In the genomic region with DNA sequence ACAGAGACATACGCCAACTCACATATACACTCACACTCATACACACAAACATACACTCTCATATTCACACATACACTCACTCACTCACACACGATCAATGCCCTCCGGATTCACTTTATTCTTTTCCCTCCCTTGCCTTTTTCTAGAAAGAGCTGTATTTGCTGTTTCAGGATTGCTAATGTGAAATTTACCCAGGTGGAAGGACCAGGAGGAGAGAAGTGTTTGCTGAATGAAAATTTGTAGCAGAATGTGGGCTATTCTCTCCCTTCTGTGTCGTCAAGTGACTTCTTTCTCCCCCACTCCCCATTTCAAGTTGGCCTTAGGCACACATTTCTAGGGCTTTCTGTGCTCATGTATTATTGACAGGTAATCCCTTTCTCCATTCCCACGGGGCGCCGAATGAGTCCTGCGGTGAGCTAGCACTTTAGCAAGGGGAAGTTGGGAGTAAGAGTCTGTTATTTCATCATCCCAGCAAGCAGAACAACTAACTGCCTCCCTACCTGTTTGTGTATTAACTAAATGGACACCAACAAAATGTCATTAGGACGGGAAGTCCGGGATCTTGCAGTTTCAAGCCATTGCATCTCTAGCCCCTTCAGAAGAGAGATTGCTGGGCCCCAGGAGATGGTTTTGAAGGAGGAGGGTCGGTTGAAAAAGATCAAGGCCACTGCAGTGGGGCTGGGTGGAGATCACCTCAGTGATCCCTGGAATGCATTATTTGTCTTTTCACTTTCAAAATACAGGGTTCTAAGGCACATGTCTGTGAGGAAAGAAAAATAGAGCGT, we compare ENCODE assay signal across 1 cellular context.
TF ChIP-seq lines count a peak whose summit lies in the region.

No MANE protein-coding gene starts in this region.

TF ChIP-seq in K562, 482 proteins besides CTCF, POLR2A, EP300 and RAD21 (continued from another document and continues in another):
- no peak for TF ChIP-seq ZBTB7A (IDR thresholded peaks at IDR 0.05; ENCODE audit: borderline replicate concordance, control insufficient read depth, low read depth, low read length)
- TF ChIP-seq, protein P1, sequence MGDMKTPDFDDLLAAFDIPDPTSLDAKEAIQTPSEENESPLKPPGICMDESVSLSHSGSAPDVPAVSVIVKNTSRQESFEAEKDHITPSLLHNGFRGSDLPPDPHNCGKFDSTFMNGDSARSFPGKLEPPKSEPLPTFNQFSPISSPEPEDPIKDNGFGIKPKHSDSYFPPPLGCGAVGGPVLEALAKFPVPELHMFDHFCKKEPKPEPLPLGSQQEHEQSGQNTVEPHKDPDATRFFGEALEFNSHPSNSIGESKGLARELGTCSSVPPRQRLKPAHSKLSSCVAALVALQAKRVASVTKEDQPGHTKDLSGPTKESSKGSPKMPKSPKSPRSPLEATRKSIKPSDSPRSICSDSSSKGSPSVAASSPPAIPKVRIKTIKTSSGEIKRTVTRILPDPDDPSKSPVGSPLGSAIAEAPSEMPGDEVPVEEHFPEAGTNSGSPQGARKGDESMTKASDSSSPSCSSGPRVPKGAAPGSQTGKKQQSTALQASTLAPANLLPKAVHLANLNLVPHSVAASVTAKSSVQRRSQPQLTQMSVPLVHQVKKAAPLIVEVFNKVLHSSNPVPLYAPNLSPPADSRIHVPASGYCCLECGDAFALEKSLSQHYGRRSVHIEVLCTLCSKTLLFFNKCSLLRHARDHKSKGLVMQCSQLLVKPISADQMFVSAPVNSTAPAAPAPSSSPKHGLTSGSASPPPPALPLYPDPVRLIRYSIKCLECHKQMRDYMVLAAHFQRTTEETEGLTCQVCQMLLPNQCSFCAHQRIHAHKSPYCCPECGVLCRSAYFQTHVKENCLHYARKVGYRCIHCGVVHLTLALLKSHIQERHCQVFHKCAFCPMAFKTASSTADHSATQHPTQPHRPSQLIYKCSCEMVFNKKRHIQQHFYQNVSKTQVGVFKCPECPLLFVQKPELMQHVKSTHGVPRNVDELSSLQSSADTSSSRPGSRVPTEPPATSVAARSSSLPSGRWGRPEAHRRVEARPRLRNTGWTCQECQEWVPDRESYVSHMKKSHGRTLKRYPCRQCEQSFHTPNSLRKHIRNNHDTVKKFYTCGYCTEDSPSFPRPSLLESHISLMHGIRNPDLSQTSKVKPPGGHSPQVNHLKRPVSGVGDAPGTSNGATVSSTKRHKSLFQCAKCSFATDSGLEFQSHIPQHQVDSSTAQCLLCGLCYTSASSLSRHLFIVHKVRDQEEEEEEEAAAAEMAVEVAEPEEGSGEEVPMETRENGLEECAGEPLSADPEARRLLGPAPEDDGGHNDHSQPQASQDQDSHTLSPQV (IDR thresholded peaks at IDR 0.05) = no peak
- no peak for TF ChIP-seq SIRT6 (IDR thresholded peaks at IDR 0.05; ENCODE audit: low read depth, low read length)
- TF ChIP-seq, protein P2, sequence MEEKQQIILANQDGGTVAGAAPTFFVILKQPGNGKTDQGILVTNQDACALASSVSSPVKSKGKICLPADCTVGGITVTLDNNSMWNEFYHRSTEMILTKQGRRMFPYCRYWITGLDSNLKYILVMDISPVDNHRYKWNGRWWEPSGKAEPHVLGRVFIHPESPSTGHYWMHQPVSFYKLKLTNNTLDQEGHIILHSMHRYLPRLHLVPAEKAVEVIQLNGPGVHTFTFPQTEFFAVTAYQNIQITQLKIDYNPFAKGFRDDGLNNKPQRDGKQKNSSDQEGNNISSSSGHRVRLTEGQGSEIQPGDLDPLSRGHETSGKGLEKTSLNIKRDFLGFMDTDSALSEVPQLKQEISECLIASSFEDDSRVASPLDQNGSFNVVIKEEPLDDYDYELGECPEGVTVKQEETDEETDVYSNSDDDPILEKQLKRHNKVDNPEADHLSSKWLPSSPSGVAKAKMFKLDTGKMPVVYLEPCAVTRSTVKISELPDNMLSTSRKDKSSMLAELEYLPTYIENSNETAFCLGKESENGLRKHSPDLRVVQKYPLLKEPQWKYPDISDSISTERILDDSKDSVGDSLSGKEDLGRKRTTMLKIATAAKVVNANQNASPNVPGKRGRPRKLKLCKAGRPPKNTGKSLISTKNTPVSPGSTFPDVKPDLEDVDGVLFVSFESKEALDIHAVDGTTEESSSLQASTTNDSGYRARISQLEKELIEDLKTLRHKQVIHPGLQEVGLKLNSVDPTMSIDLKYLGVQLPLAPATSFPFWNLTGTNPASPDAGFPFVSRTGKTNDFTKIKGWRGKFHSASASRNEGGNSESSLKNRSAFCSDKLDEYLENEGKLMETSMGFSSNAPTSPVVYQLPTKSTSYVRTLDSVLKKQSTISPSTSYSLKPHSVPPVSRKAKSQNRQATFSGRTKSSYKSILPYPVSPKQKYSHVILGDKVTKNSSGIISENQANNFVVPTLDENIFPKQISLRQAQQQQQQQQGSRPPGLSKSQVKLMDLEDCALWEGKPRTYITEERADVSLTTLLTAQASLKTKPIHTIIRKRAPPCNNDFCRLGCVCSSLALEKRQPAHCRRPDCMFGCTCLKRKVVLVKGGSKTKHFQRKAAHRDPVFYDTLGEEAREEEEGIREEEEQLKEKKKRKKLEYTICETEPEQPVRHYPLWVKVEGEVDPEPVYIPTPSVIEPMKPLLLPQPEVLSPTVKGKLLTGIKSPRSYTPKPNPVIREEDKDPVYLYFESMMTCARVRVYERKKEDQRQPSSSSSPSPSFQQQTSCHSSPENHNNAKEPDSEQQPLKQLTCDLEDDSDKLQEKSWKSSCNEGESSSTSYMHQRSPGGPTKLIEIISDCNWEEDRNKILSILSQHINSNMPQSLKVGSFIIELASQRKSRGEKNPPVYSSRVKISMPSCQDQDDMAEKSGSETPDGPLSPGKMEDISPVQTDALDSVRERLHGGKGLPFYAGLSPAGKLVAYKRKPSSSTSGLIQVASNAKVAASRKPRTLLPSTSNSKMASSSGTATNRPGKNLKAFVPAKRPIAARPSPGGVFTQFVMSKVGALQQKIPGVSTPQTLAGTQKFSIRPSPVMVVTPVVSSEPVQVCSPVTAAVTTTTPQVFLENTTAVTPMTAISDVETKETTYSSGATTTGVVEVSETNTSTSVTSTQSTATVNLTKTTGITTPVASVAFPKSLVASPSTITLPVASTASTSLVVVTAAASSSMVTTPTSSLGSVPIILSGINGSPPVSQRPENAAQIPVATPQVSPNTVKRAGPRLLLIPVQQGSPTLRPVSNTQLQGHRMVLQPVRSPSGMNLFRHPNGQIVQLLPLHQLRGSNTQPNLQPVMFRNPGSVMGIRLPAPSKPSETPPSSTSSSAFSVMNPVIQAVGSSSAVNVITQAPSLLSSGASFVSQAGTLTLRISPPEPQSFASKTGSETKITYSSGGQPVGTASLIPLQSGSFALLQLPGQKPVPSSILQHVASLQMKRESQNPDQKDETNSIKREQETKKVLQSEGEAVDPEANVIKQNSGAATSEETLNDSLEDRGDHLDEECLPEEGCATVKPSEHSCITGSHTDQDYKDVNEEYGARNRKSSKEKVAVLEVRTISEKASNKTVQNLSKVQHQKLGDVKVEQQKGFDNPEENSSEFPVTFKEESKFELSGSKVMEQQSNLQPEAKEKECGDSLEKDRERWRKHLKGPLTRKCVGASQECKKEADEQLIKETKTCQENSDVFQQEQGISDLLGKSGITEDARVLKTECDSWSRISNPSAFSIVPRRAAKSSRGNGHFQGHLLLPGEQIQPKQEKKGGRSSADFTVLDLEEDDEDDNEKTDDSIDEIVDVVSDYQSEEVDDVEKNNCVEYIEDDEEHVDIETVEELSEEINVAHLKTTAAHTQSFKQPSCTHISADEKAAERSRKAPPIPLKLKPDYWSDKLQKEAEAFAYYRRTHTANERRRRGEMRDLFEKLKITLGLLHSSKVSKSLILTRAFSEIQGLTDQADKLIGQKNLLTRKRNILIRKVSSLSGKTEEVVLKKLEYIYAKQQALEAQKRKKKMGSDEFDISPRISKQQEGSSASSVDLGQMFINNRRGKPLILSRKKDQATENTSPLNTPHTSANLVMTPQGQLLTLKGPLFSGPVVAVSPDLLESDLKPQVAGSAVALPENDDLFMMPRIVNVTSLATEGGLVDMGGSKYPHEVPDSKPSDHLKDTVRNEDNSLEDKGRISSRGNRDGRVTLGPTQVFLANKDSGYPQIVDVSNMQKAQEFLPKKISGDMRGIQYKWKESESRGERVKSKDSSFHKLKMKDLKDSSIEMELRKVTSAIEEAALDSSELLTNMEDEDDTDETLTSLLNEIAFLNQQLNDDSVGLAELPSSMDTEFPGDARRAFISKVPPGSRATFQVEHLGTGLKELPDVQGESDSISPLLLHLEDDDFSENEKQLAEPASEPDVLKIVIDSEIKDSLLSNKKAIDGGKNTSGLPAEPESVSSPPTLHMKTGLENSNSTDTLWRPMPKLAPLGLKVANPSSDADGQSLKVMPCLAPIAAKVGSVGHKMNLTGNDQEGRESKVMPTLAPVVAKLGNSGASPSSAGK (IDR thresholded peaks at IDR 0.05) = no peak
- TF ChIP-seq, protein P3, sequence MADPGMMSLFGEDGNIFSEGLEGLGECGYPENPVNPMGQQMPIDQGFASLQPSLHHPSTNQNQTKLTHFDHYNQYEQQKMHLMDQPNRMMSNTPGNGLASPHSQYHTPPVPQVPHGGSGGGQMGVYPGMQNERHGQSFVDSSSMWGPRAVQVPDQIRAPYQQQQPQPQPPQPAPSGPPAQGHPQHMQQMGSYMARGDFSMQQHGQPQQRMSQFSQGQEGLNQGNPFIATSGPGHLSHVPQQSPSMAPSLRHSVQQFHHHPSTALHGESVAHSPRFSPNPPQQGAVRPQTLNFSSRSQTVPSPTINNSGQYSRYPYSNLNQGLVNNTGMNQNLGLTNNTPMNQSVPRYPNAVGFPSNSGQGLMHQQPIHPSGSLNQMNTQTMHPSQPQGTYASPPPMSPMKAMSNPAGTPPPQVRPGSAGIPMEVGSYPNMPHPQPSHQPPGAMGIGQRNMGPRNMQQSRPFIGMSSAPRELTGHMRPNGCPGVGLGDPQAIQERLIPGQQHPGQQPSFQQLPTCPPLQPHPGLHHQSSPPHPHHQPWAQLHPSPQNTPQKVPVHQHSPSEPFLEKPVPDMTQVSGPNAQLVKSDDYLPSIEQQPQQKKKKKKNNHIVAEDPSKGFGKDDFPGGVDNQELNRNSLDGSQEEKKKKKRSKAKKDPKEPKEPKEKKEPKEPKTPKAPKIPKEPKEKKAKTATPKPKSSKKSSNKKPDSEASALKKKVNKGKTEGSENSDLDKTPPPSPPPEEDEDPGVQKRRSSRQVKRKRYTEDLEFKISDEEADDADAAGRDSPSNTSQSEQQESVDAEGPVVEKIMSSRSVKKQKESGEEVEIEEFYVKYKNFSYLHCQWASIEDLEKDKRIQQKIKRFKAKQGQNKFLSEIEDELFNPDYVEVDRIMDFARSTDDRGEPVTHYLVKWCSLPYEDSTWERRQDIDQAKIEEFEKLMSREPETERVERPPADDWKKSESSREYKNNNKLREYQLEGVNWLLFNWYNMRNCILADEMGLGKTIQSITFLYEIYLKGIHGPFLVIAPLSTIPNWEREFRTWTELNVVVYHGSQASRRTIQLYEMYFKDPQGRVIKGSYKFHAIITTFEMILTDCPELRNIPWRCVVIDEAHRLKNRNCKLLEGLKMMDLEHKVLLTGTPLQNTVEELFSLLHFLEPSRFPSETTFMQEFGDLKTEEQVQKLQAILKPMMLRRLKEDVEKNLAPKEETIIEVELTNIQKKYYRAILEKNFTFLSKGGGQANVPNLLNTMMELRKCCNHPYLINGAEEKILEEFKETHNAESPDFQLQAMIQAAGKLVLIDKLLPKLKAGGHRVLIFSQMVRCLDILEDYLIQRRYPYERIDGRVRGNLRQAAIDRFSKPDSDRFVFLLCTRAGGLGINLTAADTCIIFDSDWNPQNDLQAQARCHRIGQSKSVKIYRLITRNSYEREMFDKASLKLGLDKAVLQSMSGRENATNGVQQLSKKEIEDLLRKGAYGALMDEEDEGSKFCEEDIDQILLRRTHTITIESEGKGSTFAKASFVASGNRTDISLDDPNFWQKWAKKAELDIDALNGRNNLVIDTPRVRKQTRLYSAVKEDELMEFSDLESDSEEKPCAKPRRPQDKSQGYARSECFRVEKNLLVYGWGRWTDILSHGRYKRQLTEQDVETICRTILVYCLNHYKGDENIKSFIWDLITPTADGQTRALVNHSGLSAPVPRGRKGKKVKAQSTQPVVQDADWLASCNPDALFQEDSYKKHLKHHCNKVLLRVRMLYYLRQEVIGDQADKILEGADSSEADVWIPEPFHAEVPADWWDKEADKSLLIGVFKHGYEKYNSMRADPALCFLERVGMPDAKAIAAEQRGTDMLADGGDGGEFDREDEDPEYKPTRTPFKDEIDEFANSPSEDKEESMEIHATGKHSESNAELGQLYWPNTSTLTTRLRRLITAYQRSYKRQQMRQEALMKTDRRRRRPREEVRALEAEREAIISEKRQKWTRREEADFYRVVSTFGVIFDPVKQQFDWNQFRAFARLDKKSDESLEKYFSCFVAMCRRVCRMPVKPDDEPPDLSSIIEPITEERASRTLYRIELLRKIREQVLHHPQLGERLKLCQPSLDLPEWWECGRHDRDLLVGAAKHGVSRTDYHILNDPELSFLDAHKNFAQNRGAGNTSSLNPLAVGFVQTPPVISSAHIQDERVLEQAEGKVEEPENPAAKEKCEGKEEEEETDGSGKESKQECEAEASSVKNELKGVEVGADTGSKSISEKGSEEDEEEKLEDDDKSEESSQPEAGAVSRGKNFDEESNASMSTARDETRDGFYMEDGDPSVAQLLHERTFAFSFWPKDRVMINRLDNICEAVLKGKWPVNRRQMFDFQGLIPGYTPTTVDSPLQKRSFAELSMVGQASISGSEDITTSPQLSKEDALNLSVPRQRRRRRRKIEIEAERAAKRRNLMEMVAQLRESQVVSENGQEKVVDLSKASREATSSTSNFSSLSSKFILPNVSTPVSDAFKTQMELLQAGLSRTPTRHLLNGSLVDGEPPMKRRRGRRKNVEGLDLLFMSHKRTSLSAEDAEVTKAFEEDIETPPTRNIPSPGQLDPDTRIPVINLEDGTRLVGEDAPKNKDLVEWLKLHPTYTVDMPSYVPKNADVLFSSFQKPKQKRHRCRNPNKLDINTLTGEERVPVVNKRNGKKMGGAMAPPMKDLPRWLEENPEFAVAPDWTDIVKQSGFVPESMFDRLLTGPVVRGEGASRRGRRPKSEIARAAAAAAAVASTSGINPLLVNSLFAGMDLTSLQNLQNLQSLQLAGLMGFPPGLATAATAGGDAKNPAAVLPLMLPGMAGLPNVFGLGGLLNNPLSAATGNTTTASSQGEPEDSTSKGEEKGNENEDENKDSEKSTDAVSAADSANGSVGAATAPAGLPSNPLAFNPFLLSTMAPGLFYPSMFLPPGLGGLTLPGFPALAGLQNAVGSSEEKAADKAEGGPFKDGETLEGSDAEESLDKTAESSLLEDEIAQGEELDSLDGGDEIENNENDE (IDR thresholded peaks at IDR 0.05; ENCODE audit: low read depth, low read length) = no peak
- TF ChIP-seq SIX5 (IDR thresholded peaks at IDR 0.05; ENCODE audit: borderline replicate concordance in 1 of 2, insufficient read depth in 1 of 2, low read depth in 1 of 2, low read length in 2 of 2) = no peak
- no peak for TF ChIP-seq SIN3B (IDR thresholded peaks at IDR 0.05; ENCODE audit: low read depth)
- TF ChIP-seq JUND (IDR thresholded peaks at IDR 0.05; ENCODE audit: borderline replicate concordance, low read depth, low read length) = 0 out of 2 replicates have a peak, but pooled peaks have one; percentile 42
- TF ChIP-seq JUND (tag; IDR thresholded peaks at IDR 0.05; ENCODE audit: borderline replicate concordance, low read depth, low read length) = peak; percentile 40; the same call in 1 of the 3 replicates
- TF ChIP-seq ZNF583 (CRISPR knock-in tag; IDR thresholded peaks at IDR 0.05) = 0 out of 2 replicates have a peak, but pooled peaks have one; percentile 15
- no peak for TF ChIP-seq FOXA1 (IDR thresholded peaks at IDR 0.05; ENCODE audit: borderline replicate concordance)
- TF ChIP-seq SMARCB1 (IDR thresholded peaks at IDR 0.05; ENCODE audit: insufficient read length, low read depth) = no peak
- TF ChIP-seq ZNF253 (CRISPR knock-in tag; conservative IDR thresholded peaks at IDR 0.05) = no peak
- TF ChIP-seq MAFG (tag; conservative IDR thresholded peaks at IDR 0.05) = no peak
- no peak for TF ChIP-seq ZNF764 (CRISPR knock-in tag; IDR thresholded peaks at IDR 0.05; ENCODE audit: low read depth)
- TF ChIP-seq MIER1 (IDR thresholded peaks at IDR 0.05; ENCODE audit: low read depth) = no peak
- no peak for TF ChIP-seq CREBBP (IDR thresholded peaks at IDR 0.05; ENCODE audit: low read depth, low read length)
- TF ChIP-seq TAL1 (IDR thresholded peaks at IDR 0.05) = no peak
- TF ChIP-seq ILK (tag; IDR thresholded peaks at IDR 0.05; ENCODE audit: borderline replicate concordance, low read depth) = no peak
